Comparison of ENCODE assay signal across 23 cellular contexts in the genomic region with DNA sequence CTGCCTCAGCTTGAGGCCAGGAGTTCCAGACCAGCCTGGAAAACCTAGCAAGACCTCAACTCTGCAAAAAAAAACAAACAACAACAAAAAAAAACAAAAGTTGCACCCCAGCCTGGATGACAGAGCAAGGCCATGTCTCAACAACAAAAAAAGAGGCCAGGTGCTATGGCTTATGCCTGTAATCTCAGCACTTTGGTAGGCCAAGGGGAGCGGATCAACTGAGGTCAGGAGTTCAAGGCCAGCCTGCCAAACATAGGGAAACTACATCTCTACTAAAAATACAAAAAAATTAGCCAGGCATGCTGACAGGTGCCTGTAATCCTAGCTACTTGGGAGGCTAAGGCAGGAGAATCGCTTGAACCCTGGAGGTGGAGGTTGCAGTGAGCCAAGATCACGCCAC. TPM values are rescaled to one million over a fixed set of nuclear protein-coding genes. Genes with fewer than 3 reads are reported as not detected.
DNase-seq lines count a peak whose midpoint lies in the region; ATAC-seq, FAIRE-seq and TF ChIP-seq lines count a peak whose summit lies in the region.
"Had no signal": no experiment of that assay in that cellular context is flagged by ENCODE, and none has a peak within 500 bp of the region (broad histone marks: within the 10 kb centered on the region; RNA-seq: fewer than 3 reads in every experiment).

No MANE protein-coding gene starts in this region.

- POLR2A ChIA-PET in HepG2 (lab: Yijun Ruan, JAX), result interaction anchor here (0.6 to 0.7 kb wide), 3 partner anchors 11 to 37 kb away, joined by 3 to 4 read pairs (median 3); no protein-coding TSS in a partner anchor

- no peak overlapping the region for H2BK5ac ChIP-seq in mesendoderm (ENCODE audit: low read length)

- H3K9ac ChIP-seq in HepG2 (ENCODE audit: insufficient read depth, low read depth, low read length) (no peak overlapping the region), endodermal cell (ENCODE audit: extremely low read depth, low read length, poor library complexity, severe bottlenecking) (no peak overlapping the region), mesendoderm (ENCODE audit: low read length) (no peak overlapping the region)
- H3K9ac ChIP-seq: BLaER1 treated with 17β-estradiol and CSF1 and Interleukin-3, amounts not matched to agents 10 nM and 100 nM had no signal

- FAIRE-seq in HepG2 (lab: Jason Lieb, UNC), result no peak
- FAIRE-seq: A549, D721Med, G401.6, GM12891 had no signal

- peak overlapping the region; percentile 61 for H3K27ac Mint-ChIP-seq in endodermal cell
- H3K27ac Mint-ChIP-seq: B cell; CD4-positive, alpha-beta T cell; CD8-positive, alpha-beta T cell had no signal

- no peak for TF ChIP-seq RAD21 in HepG2 (CRISPR knock-in tag; IDR thresholded peaks at IDR 0.05)

- intact Hi-C loops in HepG2 (cut with micrococcal nuclease; ENCODE audit: unreplicated experiment), result no loop called here
- intact Hi-C loops in right lobe of liver (cut with DNase I), result no loop called here

- H3K4ac ChIP-seq in mesendoderm (ENCODE audit: low read depth, low read length), result no peak overlapping the region

- H3K4me3 Mint-ChIP-seq in endodermal cell, result no peak overlapping the region
- H3K4me3 Mint-ChIP-seq: B cell; CD4-positive, alpha-beta T cell; CD8-positive, alpha-beta T cell had no signal

- peaks cover under 1% of the 10 kb centered on the region for H3K79me2 ChIP-seq in HepG2 (ENCODE audit: insufficient read depth, low read length)
- H3K79me2 ChIP-seq in mesendoderm (ENCODE audit: control insufficient read depth, insufficient read depth, low read length), result no peaks in the 10 kb centered on the region

- no peak overlapping the region for H2AK5ac ChIP-seq in mesendoderm (ENCODE audit: low read length)

- no peak overlapping the region for H3K4me2 ChIP-seq in HepG2 (ENCODE audit: low read depth, low read length)
- H3K4me2 ChIP-seq in mesendoderm (ENCODE audit: low read length), result no peak overlapping the region
- H3K4me2 ChIP-seq: A549; BLaER1 treated with 17β-estradiol and CSF1 and Interleukin-3, amounts not matched to agents 10 nM and 100 nM had no signal

- peak overlapping the region; percentile 46 for H3K27ac ChIP-seq in HepG2 (ENCODE audit: extremely low read length, insufficient read depth, low read length)
- H3K27ac ChIP-seq in right lobe of liver, result no peak overlapping the region
- no peak overlapping the region for H3K27ac ChIP-seq in endodermal cell (ENCODE audit: low read depth, low read length)
- H3K27ac ChIP-seq in mesendoderm (ENCODE audit: low read depth, low read length), result no peak overlapping the region
- H3K27ac ChIP-seq: 22Rv1; A549; BLaER1 treated with 17β-estradiol and CSF1 and Interleukin-3, amounts not matched to agents 10 nM and 100 nM; C4-2B had no signal

- WGBS in HepG2 (ENCODE audit: low lambda C conversion rate), result 73% methylated on average over 3 of the region's 3 CpGs
- WGBS in right lobe of liver (ENCODE audit: insufficient coverage, low coverage, low lambda C conversion rate, missing lambda C conversion rate), result 84% methylated on average over 3 of the region's 3 CpGs
- WGBS in endodermal cell (ENCODE audit: insufficient coverage in 1 of 2, insufficient read length in 1 of 2), 2 experiments, result 83 to 91% methylated on average over 1 to 3 of the region's 3 CpGs
- no CpG with 5 or more reads among the region's 3 CpGs for WGBS in mesendoderm (ENCODE audit: extremely low coverage, insufficient coverage, low lambda C conversion rate)

- H4K20me1 ChIP-seq in HepG2 (ENCODE audit: insufficient read depth, low read length), result no peaks in the 10 kb centered on the region
- H4K20me1 ChIP-seq: BLaER1 treated with 17β-estradiol and CSF1 and Interleukin-3, amounts not matched to agents 10 nM and 100 nM had no signal

- CTCF ChIA-PET in HepG2 (lab: Yijun Ruan, JAX; ENCODE audit: low intra/inter-chr PET ratio, low total read pairs), result no interaction called here

- H2BK120ac ChIP-seq in mesendoderm (ENCODE audit: low read depth, low read length), result no peak overlapping the region

- no peak for TF ChIP-seq POLR2A in HepG2 (IDR thresholded peaks at IDR 0.05; ENCODE audit: insufficient read depth in 1 of 2, low read depth in 2 of 2, low read length in 2 of 2)
- TF ChIP-seq POLR2A in right lobe of liver (IDR thresholded peaks at IDR 0.05), result no peak

- H3K23ac ChIP-seq in mesendoderm (ENCODE audit: low read length), result no peak overlapping the region

- no peak for TF ChIP-seq CTCF in HepG2 (CRISPR knock-in tag; IDR thresholded peaks at IDR 0.05)
- TF ChIP-seq CTCF in right lobe of liver (IDR thresholded peaks at IDR 0.05), result no peak
- TF ChIP-seq CTCF in endodermal cell (conservative IDR thresholded peaks at IDR 0.05), result no peak

- no TSS peak for BruUV-seq in HepG2 (replicated peaks; lab: Mats Ljungman, UMichigan)

- no peak overlapping the region for H3K56ac ChIP-seq in mesendoderm (ENCODE audit: low read length)

- H3K9me3 Mint-ChIP-seq in endodermal cell, result peaks cover 14% of the 10 kb centered on the region
- H3K9me3 Mint-ChIP-seq: CD4-positive, alpha-beta T cell; CD8-positive, alpha-beta T cell had no signal

- H4K8ac ChIP-seq in mesendoderm (ENCODE audit: low read depth, low read length), result no peak overlapping the region

- H3K4me1 ChIP-seq in HepG2 (ENCODE audit: insufficient read depth, low read length), result peaks cover 42% of the 10 kb centered on the region
- no peaks in the 10 kb centered on the region for H3K4me1 ChIP-seq in right lobe of liver
- no peaks in the 10 kb centered on the region for H3K4me1 ChIP-seq in endodermal cell (ENCODE audit: control insufficient read depth, insufficient read depth, low read length)
- H3K4me1 ChIP-seq in mesendoderm (ENCODE audit: control insufficient read depth, low read depth, low read length), result no peaks in the 10 kb centered on the region
- H3K4me1 ChIP-seq: A549, Caco-2 had no signal

- H2AFZ ChIP-seq in HepG2 (ENCODE audit: low read length), result no peak overlapping the region

- TF ChIP-seq EP300 in HepG2 (IDR thresholded peaks at IDR 0.05; ENCODE audit: low read depth in 2 of 2, low read length in 2 of 2) (no peak), HepG2 (CRISPR knock-in tag; IDR thresholded peaks at IDR 0.05; ENCODE audit: borderline replicate concordance) (no peak)

- H3K4me3 ChIP-seq in HepG2 (replicated peaks in 1 of 3; ENCODE audit: insufficient read depth in 1 of 3, low read depth in 2 of 3, low read length in 3 of 3) (no peak overlapping the region), right lobe of liver (no peak overlapping the region), endodermal cell (ENCODE audit: low read length) (no peak overlapping the region), mesendoderm (ENCODE audit: low read length) (no peak overlapping the region), MG63 (no peak overlapping the region)
- H3K4me3 ChIP-seq: A549; BLaER1 treated with 17β-estradiol and CSF1 and Interleukin-3, amounts not matched to agents 10 nM and 100 nM had no signal

- no peak overlapping the region for H2BK15ac ChIP-seq in mesendoderm (replicated peaks; ENCODE audit: low read depth)

- H3K79me1 ChIP-seq in mesendoderm (ENCODE audit: low read length), result no peaks in the 10 kb centered on the region

- DNase-seq in HepG2 (ENCODE audit: low spot score) (peak; percentile 50), right lobe of liver (no peak), endodermal cell (no peak), mesendoderm (no peak), MG63 (no peak)
- DNase-seq: AML-193; Calu3; CD4-positive, alpha-beta T cell; CD8-positive, alpha-beta T cell; DMS79 treated with DMSO at 0.1 percent for 48 hours; GF-D8 had no signal

- H3K27me3 Mint-ChIP-seq in endodermal cell (ENCODE audit: insufficient read depth), result no peaks in the 10 kb centered on the region
- H3K27me3 Mint-ChIP-seq: B cell had no signal

- ATAC-seq in HepG2, result peak; percentile 34; the same call in 1 of the 3 replicates
- ATAC-seq in right lobe of liver, result no peak
- no peak for ATAC-seq in GM19023 (IDR thresholded peaks at IDR 0.05; ENCODE audit: unreplicated experiment)
- ATAC-seq: A549; CD8-positive, alpha-beta T cell had no signal

- H3K27me3 ChIP-seq in HepG2 (ENCODE audit: control insufficient read depth in 1 of 2, insufficient read depth in 2 of 2, low read length in 2 of 2), result no peaks in the 10 kb centered on the region
- no peaks in the 10 kb centered on the region for H3K27me3 ChIP-seq in right lobe of liver
- no peaks in the 10 kb centered on the region for H3K27me3 ChIP-seq in endodermal cell (ENCODE audit: control insufficient read depth, insufficient read depth, low read length, poor library complexity, severe bottlenecking)
- H3K27me3 ChIP-seq in mesendoderm (ENCODE audit: insufficient read depth, low read length, poor library complexity), result no peaks in the 10 kb centered on the region
- no peaks in the 10 kb centered on the region for H3K27me3 ChIP-seq in MG63
- H3K27me3 ChIP-seq: BLaER1 treated with 17β-estradiol and CSF1 and Interleukin-3, amounts not matched to agents 10 nM and 100 nM had no signal

- in situ Hi-C loops in HepG2 (cut with HindIII; ENCODE audit: extremely low pct_ligation_motif_present, low pct_unique_long_range_greater_than_20kb), result no loop called here

- H3K36me3 ChIP-seq in HepG2 (replicated peaks in 1 of 2; ENCODE audit: control insufficient read depth in 1 of 2, insufficient read depth in 2 of 2, low read length in 2 of 2) (peaks cover 0 to 5% of the 10 kb centered on the region in 2 experiments; a peak in 2 of 5 replicates), right lobe of liver (no peaks in the 10 kb centered on the region), endodermal cell (ENCODE audit: control insufficient read depth, insufficient read depth, low read length) (no peaks in the 10 kb centered on the region), mesendoderm (ENCODE audit: control insufficient read depth, insufficient read depth, low read length) (no peaks in the 10 kb centered on the region), MG63 (no peaks in the 10 kb centered on the region)

- peaks cover 8% of the 10 kb centered on the region for H3K36me3 Mint-ChIP-seq in endodermal cell (ENCODE audit: low read depth)
- H3K36me3 Mint-ChIP-seq: CD8-positive, alpha-beta T cell had no signal

- H3K9me3 ChIP-seq in HepG2 (ENCODE audit: low read length) (no peaks in the 10 kb centered on the region), right lobe of liver (no peaks in the 10 kb centered on the region), endodermal cell (ENCODE audit: control insufficient read depth, low read length) (peaks cover 7% of the 10 kb centered on the region), MG63 (no peaks in the 10 kb centered on the region)
- H3K9me3 ChIP-seq: A549 had no signal

- peaks cover 4% of the 10 kb centered on the region for H3K4me1 Mint-ChIP-seq in endodermal cell
- H3K4me1 Mint-ChIP-seq: B cell had no signal

- H3K18ac ChIP-seq in mesendoderm (ENCODE audit: low read length), result peak overlapping the region; percentile 47

- H4K5ac ChIP-seq in mesendoderm (ENCODE audit: low read length), result no peak overlapping the region

RNA-seq across cellular contexts. Expression of a gene that starts 6.5 kb away (rescaled TPM):
- total RNA-seq in HepG2 (2016; rRNA removed; fragmentation: Illumina TruSeq; extraction: Trizol) (6.6 and 7.7 TPM in 2 replicates), right lobe of liver (100 to 1,000 TPM in 1 of 6 experiments, 1 to 10 TPM in 2, under 1 TPM in 3; 0.18 to 110 (median 0.95) TPM), endodermal cell (10 to 100 TPM; 35.9 to 70.9 TPM)
- 3.1 and 3.3 TPM in 2 replicates for total RNA-seq in HepG2 (2016; cell fraction: cytosol; rRNA removed; fragmentation: Illumina TruSeq; extraction: Trizol; ENCODE audit: low read depth)
- total RNA-seq in HepG2 (2016; cell fraction: insoluble cytoplasmic fraction; rRNA removed; fragmentation: Illumina TruSeq; extraction: Trizol), result 4.0 and 7.7 TPM in 2 replicates
- 3.2 TPM in 2 replicates for total RNA-seq in HepG2 (2016; cell fraction: membrane; rRNA removed; fragmentation: Illumina TruSeq; extraction: Trizol)
- total RNA-seq in HepG2 (2016; cell fraction: nucleus; rRNA removed; fragmentation: Illumina TruSeq; extraction: Trizol), result 7.9 and 9.0 TPM in 2 replicates
- 30.5 and 39.0 TPM in 2 replicates for polyA plus RNA-seq in HepG2 (2011; rRNA removed)
- 24.0 and 28.8 TPM in 2 replicates for polyA plus RNA-seq in HepG2 (2011; cell fraction: cytosol; rRNA removed)
- polyA plus RNA-seq in HepG2 (2011; cell fraction: nucleus; rRNA removed), result 49.2 and 50.3 TPM in 2 replicates
- polyA plus RNA-seq in HepG2 (2012), result 11.2 and 16.0 TPM in 2 replicates
- 0.50 and 0.70 TPM in 2 replicates for polyA plus RNA-seq in HepG2 (2016; cell fraction: cytosol; fragmentation: Illumina TruSeq; extraction: Trizol; ENCODE audit: low read depth)
- polyA plus RNA-seq in HepG2 (2016; cell fraction: insoluble cytoplasmic fraction; fragmentation: Illumina TruSeq; extraction: Trizol; ENCODE audit: low read depth), result 4.1 and 5.4 TPM in 2 replicates
- 1.4 and 1.5 TPM in 2 replicates for polyA plus RNA-seq in HepG2 (2016; cell fraction: membrane; fragmentation: Illumina TruSeq; extraction: Trizol; ENCODE audit: low read depth)
- 21.8 and 24.7 TPM in 2 replicates for polyA plus RNA-seq in HepG2 (2016; cell fraction: nucleus; fragmentation: Illumina TruSeq; extraction: Trizol; ENCODE audit: insufficient read depth, low read depth)
- polyA minus RNA-seq in HepG2 (2011; rRNA and poly(A)+ RNA removed; ENCODE audit: low replicate concordance), result 0.09 and 35.8 TPM in 2 replicates
- polyA minus RNA-seq in HepG2 (2011; cell fraction: cytosol; rRNA and poly(A)+ RNA removed), result 11.6 and 14.8 TPM in 2 replicates
- 25.6 and 26.0 TPM in 2 replicates for polyA minus RNA-seq in HepG2 (2011; cell fraction: nucleus; rRNA and poly(A)+ RNA removed)
- 0.50 TPM for polyA plus RNA-seq in endodermal cell (2013, experiment 1 of 2)
- polyA plus RNA-seq in endodermal cell (2013, experiment 2 of 2), result 0.54 TPM
- 10.5 TPM for polyA plus RNA-seq in mesendoderm (2013, experiment 1 of 2)
- 9.8 TPM for polyA plus RNA-seq in mesendoderm (2013, experiment 2 of 2)
- not detected in 2 replicates for total RNA-seq in MG63 (2014; rRNA removed; shearing (Covaris generic); ENCODE audit: low replicate concordance)
- total RNA-seq: A172, Calu3 had no signal
- polyA plus RNA-seq: BJ had no signal

RNA-seq across cellular contexts. Expression of a gene that starts 56.7 kb away (rescaled TPM):
- total RNA-seq in HepG2 (2016; rRNA removed; fragmentation: Illumina TruSeq; extraction: Trizol) (22.6 and 39.3 TPM in 2 replicates), right lobe of liver (10 to 100 TPM in 2 of 6 experiments, 1 to 10 TPM in 4; 6.6 to 53.5 (median 8.4) TPM), endodermal cell (1,000 to 10,000 TPM; 1,330 to 2,480 TPM)
- total RNA-seq in HepG2 (2016; cell fraction: cytosol; rRNA removed; fragmentation: Illumina TruSeq; extraction: Trizol; ENCODE audit: low read depth), result 4.1 and 6.1 TPM in 2 replicates
- 23.5 and 38.0 TPM in 2 replicates for total RNA-seq in HepG2 (2016; cell fraction: insoluble cytoplasmic fraction; rRNA removed; fragmentation: Illumina TruSeq; extraction: Trizol)
- 8.7 and 10.8 TPM in 2 replicates for total RNA-seq in HepG2 (2016; cell fraction: membrane; rRNA removed; fragmentation: Illumina TruSeq; extraction: Trizol)
- total RNA-seq in HepG2 (2016; cell fraction: nucleus; rRNA removed; fragmentation: Illumina TruSeq; extraction: Trizol), result 44.8 and 53.2 TPM in 2 replicates
- 282 and 580 TPM in 2 replicates for polyA plus RNA-seq in HepG2 (2011; rRNA removed)
- polyA plus RNA-seq in HepG2 (2011; cell fraction: cytosol; rRNA removed), result 309 and 461 TPM in 2 replicates
- polyA plus RNA-seq in HepG2 (2011; cell fraction: nucleus; rRNA removed), result 109 and 185 TPM in 2 replicates
- polyA plus RNA-seq in HepG2 (2012), result 113 and 491 TPM in 2 replicates
- 1.8 and 2.1 TPM in 2 replicates for polyA plus RNA-seq in HepG2 (2016; cell fraction: cytosol; fragmentation: Illumina TruSeq; extraction: Trizol; ENCODE audit: low read depth)
- polyA plus RNA-seq in HepG2 (2016; cell fraction: insoluble cytoplasmic fraction; fragmentation: Illumina TruSeq; extraction: Trizol; ENCODE audit: low read depth), result 10.2 and 12.0 TPM in 2 replicates
- polyA plus RNA-seq in HepG2 (2016; cell fraction: membrane; fragmentation: Illumina TruSeq; extraction: Trizol; ENCODE audit: low read depth), result 3.1 and 4.6 TPM in 2 replicates
- polyA plus RNA-seq in HepG2 (2016; cell fraction: nucleus; fragmentation: Illumina TruSeq; extraction: Trizol; ENCODE audit: insufficient read depth, low read depth), result 49.3 and 51.9 TPM in 2 replicates
- 79.9 and 1,387 TPM in 2 replicates for polyA minus RNA-seq in HepG2 (2011; rRNA and poly(A)+ RNA removed; ENCODE audit: low replicate concordance)
- 227 and 431 TPM in 2 replicates for polyA minus RNA-seq in HepG2 (2011; cell fraction: cytosol; rRNA and poly(A)+ RNA removed)
- 200 and 331 TPM in 2 replicates for polyA minus RNA-seq in HepG2 (2011; cell fraction: nucleus; rRNA and poly(A)+ RNA removed)
- 758 TPM for polyA plus RNA-seq in endodermal cell (2013, experiment 1 of 2)
- 902 TPM for polyA plus RNA-seq in endodermal cell (2013, experiment 2 of 2)
- polyA plus RNA-seq in mesendoderm (2013, experiment 1 of 2), result 1,217 TPM
- 1,204 TPM for polyA plus RNA-seq in mesendoderm (2013, experiment 2 of 2)
- 0.72 and 2.1 TPM in 2 replicates for total RNA-seq in MG63 (2014; rRNA removed; shearing (Covaris generic); ENCODE audit: low replicate concordance)
- total RNA-seq: Calu3 had no signal

Comparison
In these comparisons a context has a peak if more than half of its experiments do, and no peak if none do; other contexts are left out.
1. RNA of a gene that starts 56.7 kb away (total RNA-seq): 1,330 to 2,480 TPM in endodermal cell; 4.1 to 53.2 TPM in HepG2, 6.6 to 53.5 TPM in right lobe of liver and 0.72 to 2.1 TPM in MG63; every median in the first group is over 10 times any median in the second.